Comparison of ENCODE assay signal across 2 cellular contexts in genomic region chr22:22460060-22460459, GRCh38.
TF ChIP-seq lines count a peak whose summit lies in the region.

No MANE protein-coding gene starts in this region.

TF ChIP-seq in HepG2, 621 proteins besides CTCF, POLR2A, EP300 and RAD21 (continued from another document):
- TF ChIP-seq MNT (IDR thresholded peaks at IDR 0.05) (peak; percentile 76), ZNF143 (CRISPR knock-in tag; IDR thresholded peaks at IDR 0.05) (no peak), ZBED4 (CRISPR knock-in tag; IDR thresholded peaks at IDR 0.05; ENCODE audit: borderline replicate concordance) (no peak), ZNF788 (CRISPR knock-in tag; IDR thresholded peaks at IDR 0.05; ENCODE audit: borderline replicate concordance) (no peak)

TF ChIP-seq in WTC11, 78 proteins besides CTCF, POLR2A, EP300 and RAD21:
- TF ChIP-seq PREB (CRISPR knock-in tag; IDR thresholded peaks at IDR 0.05; ENCODE audit: borderline replicate concordance): no peak
- no peak for TF ChIP-seq PRDM15 (CRISPR knock-in tag; IDR thresholded peaks at IDR 0.05)
- TF ChIP-seq AFF4 (CRISPR knock-in tag; IDR thresholded peaks at IDR 0.05; ENCODE audit: borderline replicate concordance): no peak
- no peak for TF ChIP-seq MLX (CRISPR knock-in tag; IDR thresholded peaks at IDR 0.05)
- TF ChIP-seq AR (CRISPR knock-in tag; IDR thresholded peaks at IDR 0.05): no peak
- TF ChIP-seq USF1 (CRISPR knock-in tag; IDR thresholded peaks at IDR 0.05): no peak
- no peak for TF ChIP-seq ETV6 (CRISPR knock-in tag; IDR thresholded peaks at IDR 0.05)
- TF ChIP-seq MAX (CRISPR knock-in tag; IDR thresholded peaks at IDR 0.05): no peak
- TF ChIP-seq TCF7 (CRISPR knock-in tag; IDR thresholded peaks at IDR 0.05; ENCODE audit: low read depth): no peak
- no peak for TF ChIP-seq ATF6 (CRISPR knock-in tag; IDR thresholded peaks at IDR 0.05)
- TF ChIP-seq TP53 (CRISPR knock-in tag; IDR thresholded peaks at IDR 0.05): no peak
- TF ChIP-seq FOXK1 (CRISPR knock-in tag; IDR thresholded peaks at IDR 0.05): no peak
- TF ChIP-seq ERG (CRISPR knock-in tag; IDR thresholded peaks at IDR 0.05): no peak
